In the genomic region with DNA sequence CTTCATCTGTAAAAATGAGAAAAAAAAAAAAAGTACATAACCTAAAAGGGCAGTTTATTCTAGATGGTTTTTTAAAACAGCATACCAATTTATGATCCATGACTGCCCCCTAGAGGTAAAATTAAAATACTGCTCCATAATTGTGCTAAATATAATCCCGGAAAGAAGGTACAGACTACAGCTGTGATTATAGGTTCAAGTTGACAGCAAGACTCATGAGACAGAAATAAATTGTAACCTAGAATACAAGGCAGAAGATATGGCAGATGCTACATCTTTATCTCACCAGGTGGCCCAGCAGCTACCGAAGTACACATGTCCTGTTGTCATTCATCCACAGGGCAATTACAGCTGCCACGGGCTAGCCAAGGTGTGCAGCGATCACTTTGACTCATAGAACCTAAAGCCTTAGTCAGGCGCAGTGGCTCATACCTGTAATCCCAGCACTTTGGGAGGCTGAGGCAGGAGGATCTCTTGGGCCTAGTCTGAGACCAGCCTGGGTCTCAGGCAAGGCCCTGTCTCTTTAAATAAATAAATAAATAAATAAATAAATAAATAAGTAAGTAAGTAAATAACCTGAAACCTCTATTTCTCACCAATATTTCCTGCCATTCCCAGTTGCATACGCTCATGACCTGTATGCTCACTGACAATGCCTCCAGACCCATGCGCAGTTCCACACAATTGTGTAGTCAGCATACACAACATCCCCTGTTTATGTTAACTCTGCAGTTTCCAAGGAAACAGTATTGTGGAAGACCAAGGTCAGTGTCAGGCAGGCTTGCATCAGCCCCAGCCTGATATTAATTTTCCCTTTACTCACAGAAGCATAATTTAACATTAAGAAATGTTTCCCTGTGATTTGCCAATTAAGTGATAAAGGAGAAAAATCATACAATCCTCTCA, we compare ENCODE assay signal across 9 cellular contexts. TPM values are rescaled to one million over a fixed set of nuclear protein-coding genes. Genes with fewer than 3 reads are reported as not detected.
DNase-seq lines count a peak whose midpoint lies in the region; ATAC-seq and TF ChIP-seq lines count a peak whose summit lies in the region.
"Had no signal": no experiment of that assay in that cellular context is flagged by ENCODE, and none has a peak within 500 bp of the region (broad histone marks: within the 10 kb centered on the region; RNA-seq: fewer than 3 reads in every experiment).

No MANE protein-coding gene starts in this region.

- H3K27ac Mint-ChIP-seq in activated CD4-positive, alpha-beta T cell treated with anti-CD3 and anti-CD28 coated beads, Interleukin-2, amount 10 ng/mL, durations not matched to agents 24 days and 14 days = no peak overlapping the region
- no peak overlapping the region for H3K27ac Mint-ChIP-seq in nephron progenitor cell

- no peak overlapping the region for H3K4me3 ChIP-seq in SK-N-MC
- H3K4me3 ChIP-seq in esophagus squamous epithelium = no peak overlapping the region

- no peaks in the 10 kb centered on the region for H3K9me3 Mint-ChIP-seq in activated CD4-positive, alpha-beta T cell treated with anti-CD3 and anti-CD28 coated beads, Interleukin-2, amount 10 ng/mL, durations not matched to agents 24 days and 14 days
- peaks cover 5% of the 10 kb centered on the region for H3K9me3 Mint-ChIP-seq in nephron progenitor cell
- H3K9me3 Mint-ChIP-seq: activated T-cell treated with anti-CD3 and anti-CD28 coated beads, Interleukin-2, amount 50 U/mL, for 4 hours had no signal

- peaks cover 0 to 58% (median 2%) of the 10 kb centered on the region in 4 donors for H3K27me3 ChIP-seq in esophagus squamous epithelium

- H3K4me3 Mint-ChIP-seq in activated CD4-positive, alpha-beta T cell treated with anti-CD3 and anti-CD28 coated beads, Interleukin-2, amount 10 ng/mL, durations not matched to agents 24 days and 14 days = no peak overlapping the region
- no peak overlapping the region for H3K4me3 Mint-ChIP-seq in nephron progenitor cell
- H3K4me3 Mint-ChIP-seq: activated T-cell treated with anti-CD3 and anti-CD28 coated beads, Interleukin-2, amount 50 U/mL, for 4 hours had no signal

- no peaks in the 10 kb centered on the region for H3K4me1 ChIP-seq in esophagus squamous epithelium

- H3K9me3 ChIP-seq in SK-N-MC (ENCODE audit: low read depth, low read length) (no peaks in the 10 kb centered on the region), esophagus squamous epithelium (no peaks in the 10 kb centered on the region)

- no peaks in the 10 kb centered on the region for H3K36me3 Mint-ChIP-seq in activated CD4-positive, alpha-beta T cell treated with anti-CD3 and anti-CD28 coated beads, Interleukin-2, amount 10 ng/mL, durations not matched to agents 24 days and 14 days (ENCODE audit: low read depth)
- H3K36me3 Mint-ChIP-seq in nephron progenitor cell (ENCODE audit: low read depth) = no peaks in the 10 kb centered on the region

- H3K27me3 Mint-ChIP-seq in activated CD4-positive, alpha-beta T cell treated with anti-CD3 and anti-CD28 coated beads, Interleukin-2, amount 10 ng/mL, durations not matched to agents 24 days and 14 days = peaks cover 54% of the 10 kb centered on the region
- peaks cover 97% of the 10 kb centered on the region for H3K27me3 Mint-ChIP-seq in nephron progenitor cell (ENCODE audit: low read depth, poor library complexity)

- 38 to 39% methylated on average over 7 of the region's 7 CpGs for WGBS in esophagus squamous epithelium, 2 donors

- H3K4me1 Mint-ChIP-seq in activated CD4-positive, alpha-beta T cell treated with anti-CD3 and anti-CD28 coated beads, Interleukin-2, amount 10 ng/mL, durations not matched to agents 24 days and 14 days = no peaks in the 10 kb centered on the region
- H3K4me1 Mint-ChIP-seq in nephron progenitor cell = no peaks in the 10 kb centered on the region

- TF ChIP-seq CTCF in esophagus squamous epithelium (IDR thresholded peaks at IDR 0.05) = peak in 5 of 6 experiments; percentile 56 to 77 (median 73)
- TF ChIP-seq CTCF in nephron progenitor cell (IDR thresholded peaks at IDR 0.05) = peak; percentile 72

- H3K36me3 ChIP-seq in SK-N-MC (ENCODE audit: insufficient read depth, low read length) (no peaks in the 10 kb centered on the region), esophagus squamous epithelium (no peaks in the 10 kb centered on the region)

- ATAC-seq in HG03378 (IDR thresholded peaks at IDR 0.05; ENCODE audit: unreplicated experiment) = no peak

- H3K27ac ChIP-seq in SK-N-MC (no peak overlapping the region), esophagus squamous epithelium (no peak overlapping the region)

- no peak for TF ChIP-seq POLR2A in esophagus squamous epithelium (IDR thresholded peaks at IDR 0.05)

- peak; percentile 70 for DNase-seq in activated CD4-positive, alpha-beta T cell treated with anti-CD3 and anti-CD28 coated beads, Interleukin-2, amount 10 ng/mL, durations not matched to agents 24 days and 14 days
- no peak for DNase-seq in activated CD4-positive, alpha-beta T cell treated with anti-CD3 and anti-CD28 coated beads for 1 hour
- DNase-seq in NCI-H128 (lab: John Stamatoyannopoulos, UW; ENCODE audit: unreplicated experiment) (peak; percentile 64), SK-N-MC (ENCODE audit: low read depth, low spot score) (peak; percentile 58), esophagus squamous epithelium (lab: John Stamatoyannopoulos, UW) (no peak), nephron progenitor cell (no peak), Ammon's horn (ENCODE audit: low spot score) (no peak)
- DNase-seq: activated T-cell treated with anti-CD3 and anti-CD28 coated beads, Interleukin-2, amount 50 U/mL, for 4 hours had no signal

- intact Hi-C loops in activated CD4-positive, alpha-beta T cell treated with anti-CD3 and anti-CD28 coated beads, Interleukin-2, amount 10 ng/mL, durations not matched to agents 24 days and 14 days (cut with micrococcal nuclease) = loop anchor here (1.0 to 2.0 kb wide), 3 partner anchors 54 to 114 kb away; no protein-coding TSS in a partner anchor
- intact Hi-C loops in esophagus squamous epithelium (cut with DNase I) = loop anchor here (5.0 to 10.0 kb wide), 2 partner anchors 68 to 116 kb away; no protein-coding TSS in a partner anchor

- no peak overlapping the region for H3K9ac ChIP-seq in SK-N-MC (ENCODE audit: insufficient read length)

RNA-seq across cellular contexts. Expression of a gene that starts 18.3 kb away (rescaled TPM):
- 71.3 and 76.7 TPM in 2 replicates for total RNA-seq in activated CD4-positive, alpha-beta T cell treated with anti-CD3 and anti-CD28 coated beads, Interleukin-2, amount 10 ng/mL, durations not matched to agents 24 days and 14 days
- 10 to 100 TPM; 13.7 to 37.1 (median 28.6) TPM for total RNA-seq in esophagus squamous epithelium

RNA-seq across cellular contexts. Expression of a gene that starts 29.1 kb away (rescaled TPM):
- total RNA-seq in activated CD4-positive, alpha-beta T cell treated with anti-CD3 and anti-CD28 coated beads, Interleukin-2, amount 10 ng/mL, durations not matched to agents 24 days and 14 days = 0.38 and 0.44 TPM in 2 replicates
- under 1 TPM in 2 of 4 donors, not detected in 2; 0.19 to 0.41 TPM for total RNA-seq in esophagus squamous epithelium

RNA-seq across cellular contexts. Expression of a gene that starts 48.4 kb away (rescaled TPM):
- total RNA-seq in activated CD4-positive, alpha-beta T cell treated with anti-CD3 and anti-CD28 coated beads, Interleukin-2, amount 10 ng/mL, durations not matched to agents 24 days and 14 days = 0.31 and 0.56 TPM in 2 replicates
- not detected for total RNA-seq in esophagus squamous epithelium
- total RNA-seq: activated T-cell treated with anti-CD3 and anti-CD28 coated beads, Interleukin-2, amount 50 U/mL, for 4 hours had no signal

RNA-seq across cellular contexts. Expression of a gene that starts 50.8 kb away (rescaled TPM):
- 1.5 and 1.8 TPM in 2 replicates for total RNA-seq in activated CD4-positive, alpha-beta T cell treated with anti-CD3 and anti-CD28 coated beads, Interleukin-2, amount 10 ng/mL, durations not matched to agents 24 days and 14 days
- under 1 TPM in 2 of 4 donors, not detected in 2; 0.19 to 0.48 TPM for total RNA-seq in esophagus squamous epithelium

Comparison
In these comparisons a context has a peak if more than half of its experiments do, and no peak if none do; other contexts are left out.
1. DNase-seq: peak in activated CD4-positive, alpha-beta T cell treated with anti-CD3 and anti-CD28 coated beads, Interleukin-2, amount 10 ng/mL, durations not matched to agents 24 days and 14 days (single experiment), NCI-H128 (single experiment) and SK-N-MC (single experiment); none in activated CD4-positive, alpha-beta T cell treated with anti-CD3 and anti-CD28 coated beads for 1 hour (single experiment), esophagus squamous epithelium (single experiment), nephron progenitor cell (single experiment) and Ammon's horn (single experiment).